Comparison of ENCODE assay signal across 33 cellular contexts in the genomic region with DNA sequence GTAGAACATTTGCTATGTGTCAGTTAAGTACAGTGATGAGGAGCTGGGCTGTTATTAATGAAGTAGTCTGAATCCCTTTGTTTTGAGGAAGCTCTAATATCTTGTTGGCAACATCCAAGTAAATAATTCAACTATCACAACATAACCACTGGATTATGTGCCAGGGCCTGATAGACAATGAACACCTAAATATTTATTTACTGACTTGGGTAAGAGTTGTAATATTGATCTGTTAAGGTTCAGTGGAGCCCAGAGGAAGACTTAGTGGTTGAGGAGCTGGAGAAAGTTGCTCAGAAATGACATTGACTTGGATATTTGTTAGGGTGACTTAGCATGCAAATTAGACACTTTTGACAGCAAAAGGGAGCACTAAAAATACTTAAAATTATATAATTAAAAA.
"Had no signal": no experiment of that assay in that cellular context is flagged by ENCODE, and none has a peak within 500 bp of the region (broad histone marks: within the 10 kb centered on the region; RNA-seq: fewer than 3 reads in every experiment).

No MANE protein-coding gene starts in this region.

- ATAC-seq: activated naive CD4-positive, alpha-beta T cell treated with anti-CD3 and anti-CD28 coated beads, Interleukin-2, amount 50 U/mL, for 72 hours; activated naive CD8-positive, alpha-beta T cell treated with anti-CD3 and anti-CD28 coated beads, Interleukin-2, amount 50 U/mL, for 24 hours; activated T-cell treated with anti-CD3 and anti-CD28 coated beads, Interleukin-2, amount 50 U/mL, for 4 hours; activated T-cell treated with anti-CD3 and anti-CD28 coated beads, Interleukin-2, amount 50 U/mL, for 72 hours; activated T-helper 17 cell treated with anti-CD3 and anti-CD28 coated beads, Interleukin-2, amount 50 U/mL, for 72 hours; body of pancreas had no signal

- H3K4me1 ChIP-seq: adrenal gland, ascending aorta, body of pancreas, breast epithelium had no signal

- H3K27me3 ChIP-seq: adrenal gland, ascending aorta, body of pancreas, brain microvascular endothelial cell, breast epithelium, cardiac muscle cell had no signal

- FAIRE-seq: bronchial epithelial cell had no signal

- DNase-seq: activated effector memory CD4-positive, alpha-beta T cell treated with anti-CD3 and anti-CD28 coated beads, Interleukin-2, amount 50 U/mL, for 16 hours; activated effector memory CD4-positive, alpha-beta T cell treated with Interleukin-2 at 50 U/mL for 16 hours; activated gamma-delta T cell; activated gamma-delta T cell treated with Interleukin-2 at 50 U/mL for 16 hours; activated naive CD4-positive, alpha-beta T cell; activated naive CD4-positive, alpha-beta T cell treated with anti-CD3 and anti-CD28 coated beads for 36 hours; activated naive CD4-positive, alpha-beta T cell treated with anti-CD3 and anti-CD28 coated beads, Interleukin-2, amount 10 ng/mL, durations not matched to agents 7 days and 5 days; activated naive CD4-positive, alpha-beta T cell treated with anti-CD3 and anti-CD28 coated beads, Interleukin-2, amount 50 U/mL, for 16 hours; activated naive CD4-positive, alpha-beta T cell treated with Interleukin-2 at 50 U/mL for 16 hours; activated naive CD8-positive, alpha-beta T cell treated with anti-CD3 and anti-CD28 coated beads for 36 hours; activated naive CD8-positive, alpha-beta T cell treated with anti-CD3 and anti-CD28 coated beads, Interleukin-2, amount 10 ng/mL, durations not matched to agents 7 days and 5 days; activated naive CD8-positive, alpha-beta T cell treated with anti-CD3 and anti-CD28 coated beads, Interleukin-2, amount 50 U/mL, for 24 hours; activated T-cell treated with anti-CD3 and anti-CD28 coated beads, Interleukin-2, amount 50 U/mL, for 1 hour; activated T-cell treated with anti-CD3 and anti-CD28 coated beads, Interleukin-2, amount 50 U/mL, for 24 hours; activated T-cell treated with anti-CD3 and anti-CD28 coated beads, Interleukin-2, amount 50 U/mL, for 4 hours; activated T-cell treated with anti-CD3 and anti-CD28 coated beads, Interleukin-2, amount 50 U/mL, for 48 hours; activated T-cell treated with anti-CD3 and anti-CD28 coated beads, Interleukin-2, amount 50 U/mL, for 72 hours; adrenal gland; amniotic stem cell; amygdala; anterior cingulate cortex; aorta; body of pancreas; brain microvascular endothelial cell; caudate nucleus; central memory CD4-positive, alpha-beta T cell; cerebellar nuclear complex had no signal

- H3K4me3 ChIP-seq: adrenal gland, ascending aorta, body of pancreas, breast epithelium, cardiac muscle cell had no signal

- H3K36me3 ChIP-seq: adrenal gland, brain microvascular endothelial cell, breast epithelium, cardiac muscle cell had no signal

- H3K27ac ChIP-seq: adrenal gland, ascending aorta, body of pancreas, brain microvascular endothelial cell, breast epithelium, cardiac muscle cell had no signal
